Comparison of ENCODE assay signal across 11 cellular contexts in the genomic region with DNA sequence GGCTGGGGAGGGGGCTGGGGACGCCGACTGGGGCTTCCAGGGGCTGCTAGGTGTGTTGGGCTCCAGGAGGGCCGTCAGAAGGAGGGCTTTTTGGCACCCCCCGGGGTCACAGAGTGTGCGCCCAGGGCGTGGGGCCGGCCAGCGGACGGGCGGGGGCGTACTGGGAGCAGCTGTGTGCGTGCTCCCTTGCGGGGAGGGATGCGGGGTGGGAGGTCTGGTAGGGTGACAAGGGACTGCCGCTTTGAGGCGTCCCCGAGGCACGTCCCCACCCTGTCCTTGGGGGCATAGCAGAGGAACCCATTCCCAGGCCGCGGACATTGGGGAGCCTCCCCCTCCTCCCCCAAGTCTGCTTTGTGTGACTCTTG. TPM values are rescaled to one million over a fixed set of nuclear protein-coding genes. Genes with fewer than 3 reads are reported as not detected.
DNase-seq lines count a peak whose midpoint lies in the region; ATAC-seq and TF ChIP-seq lines count a peak whose summit lies in the region.
"Had no signal": no experiment of that assay in that cellular context is flagged by ENCODE, and none has a peak within 500 bp of the region (broad histone marks: within the 10 kb centered on the region; RNA-seq: fewer than 3 reads in every experiment).

No MANE protein-coding gene starts in this region.

- peak overlapping the region; percentile 28 to 79 (median 55) for H3K4me3 ChIP-seq in tibial nerve
- H3K4me3 ChIP-seq: mucosa of descending colon had no signal

- peaks cover 0 to 63% (median 24%) of the 10 kb centered on the region in 4 donors for H3K4me1 ChIP-seq in tibial nerve

- H3K27ac Mint-ChIP-seq in activated naive CD4-positive, alpha-beta T cell treated with anti-CD3 and anti-CD28 coated beads, Interleukin-2, amount 50 U/mL, for 24 hours: no peak overlapping the region
- no peak overlapping the region for H3K27ac Mint-ChIP-seq in activated naive CD8-positive, alpha-beta T cell treated with anti-CD3 and anti-CD28 coated beads for 36 hours
- H3K27ac Mint-ChIP-seq in mesothelial cell of epicardium: peak overlapping the region; percentile 63
- H3K27ac Mint-ChIP-seq: stimulated activated naive CD8-positive, alpha-beta T cell treated with anti-CD3 and anti-CD28 coated beads, Interleukin-15, Interleukin-2, amounts not matched to agents 100 ng/mL and 50 ng/mL, for 24 hours had no signal

- H3K27me3 Mint-ChIP-seq in activated naive CD4-positive, alpha-beta T cell treated with anti-CD3 and anti-CD28 coated beads, Interleukin-2, amount 50 U/mL, for 24 hours: peaks cover 11% of the 10 kb centered on the region
- peaks cover 34% of the 10 kb centered on the region for H3K27me3 Mint-ChIP-seq in activated naive CD8-positive, alpha-beta T cell treated with anti-CD3 and anti-CD28 coated beads for 36 hours
- peaks cover 13% of the 10 kb centered on the region for H3K27me3 Mint-ChIP-seq in mesothelial cell of epicardium (ENCODE audit: low read depth)

- H3K4me1 Mint-ChIP-seq in activated naive CD4-positive, alpha-beta T cell treated with anti-CD3 and anti-CD28 coated beads, Interleukin-2, amount 50 U/mL, for 24 hours: peaks cover 17% of the 10 kb centered on the region
- peaks cover 11% of the 10 kb centered on the region for H3K4me1 Mint-ChIP-seq in activated naive CD8-positive, alpha-beta T cell treated with anti-CD3 and anti-CD28 coated beads for 36 hours
- peaks cover 75% of the 10 kb centered on the region for H3K4me1 Mint-ChIP-seq in mesothelial cell of epicardium

- DNase-seq in activated naive CD4-positive, alpha-beta T cell treated with Interleukin-2 at 50 U/mL for 16 hours: no peak
- DNase-seq in activated naive CD8-positive, alpha-beta T cell treated with anti-CD3 and anti-CD28 coated beads for 36 hours: no peak
- no peak for DNase-seq in mesothelial cell of epicardium (ENCODE audit: low spot score in 2 of 2, unreplicated experiment in 2 of 2)
- no peak for DNase-seq in tibial nerve (ENCODE audit: low spot score in 2 of 2)
- DNase-seq in stimulated activated naive CD4-positive, alpha-beta T cell treated with Interleukin-2 at 50 U/mL for 16 hours (lab: John Stamatoyannopoulos, UW): no peak

- H3K4me3 Mint-ChIP-seq in activated naive CD4-positive, alpha-beta T cell treated with anti-CD3 and anti-CD28 coated beads, Interleukin-2, amount 50 U/mL, for 24 hours: peak overlapping the region; percentile 72
- peak overlapping the region; percentile 44 for H3K4me3 Mint-ChIP-seq in activated naive CD8-positive, alpha-beta T cell treated with anti-CD3 and anti-CD28 coated beads for 36 hours
- peak overlapping the region; percentile 76 for H3K4me3 Mint-ChIP-seq in mesothelial cell of epicardium
- H3K4me3 Mint-ChIP-seq: stimulated activated naive CD8-positive, alpha-beta T cell treated with anti-CD3 and anti-CD28 coated beads, Interleukin-15, Interleukin-2, amounts not matched to agents 100 ng/mL and 50 ng/mL, for 24 hours had no signal

- ATAC-seq in esophagus mucosa (no peak), HG02885 (IDR thresholded peaks at IDR 0.05; ENCODE audit: poor library complexity, unreplicated experiment) (no peak)
- ATAC-seq: mucosa of descending colon had no signal

- no peaks in the 10 kb centered on the region for H3K9me3 Mint-ChIP-seq in activated naive CD4-positive, alpha-beta T cell treated with anti-CD3 and anti-CD28 coated beads, Interleukin-2, amount 50 U/mL, for 24 hours
- H3K9me3 Mint-ChIP-seq in activated naive CD8-positive, alpha-beta T cell treated with anti-CD3 and anti-CD28 coated beads for 36 hours: no peaks in the 10 kb centered on the region
- no peaks in the 10 kb centered on the region for H3K9me3 Mint-ChIP-seq in mesothelial cell of epicardium
- H3K9me3 Mint-ChIP-seq: stimulated activated naive CD8-positive, alpha-beta T cell treated with anti-CD3 and anti-CD28 coated beads, Interleukin-15, Interleukin-2, amounts not matched to agents 100 ng/mL and 50 ng/mL, for 24 hours had no signal

- TF ChIP-seq EP300 in tibial nerve (IDR thresholded peaks at IDR 0.05): no peak

- 6 to 13% methylated on average over 6 to 15 of the region's 20 CpGs for WGBS in tibial nerve, 2 donors

- H3K36me3 ChIP-seq in tibial nerve: no peaks in the 10 kb centered on the region

- H3K27ac ChIP-seq in tibial nerve: peak overlapping the region in 1 of 4 donors; percentile 82

- TF ChIP-seq POLR2A in tibial nerve (IDR thresholded peaks at IDR 0.05): no peak

- no peak for TF ChIP-seq CTCF in mesothelial cell of epicardium (IDR thresholded peaks at IDR 0.05; ENCODE audit: unreplicated experiment)
- TF ChIP-seq CTCF in tibial nerve (IDR thresholded peaks at IDR 0.05): no peak

- H3K27me3 ChIP-seq in tibial nerve: peaks cover 0 to 33% of the 10 kb centered on the region in 2 donors

- no peaks in the 10 kb centered on the region for H3K36me3 Mint-ChIP-seq in activated naive CD4-positive, alpha-beta T cell treated with anti-CD3 and anti-CD28 coated beads, Interleukin-2, amount 50 U/mL, for 24 hours
- no peaks in the 10 kb centered on the region for H3K36me3 Mint-ChIP-seq in activated naive CD8-positive, alpha-beta T cell treated with anti-CD3 and anti-CD28 coated beads for 36 hours
- no peaks in the 10 kb centered on the region for H3K36me3 Mint-ChIP-seq in mesothelial cell of epicardium

- no peaks in the 10 kb centered on the region for H3K9me3 ChIP-seq in tibial nerve
- H3K9me3 ChIP-seq: mucosa of descending colon had no signal

RNA-seq across cellular contexts. Expression of a gene that starts 1.1 kb away (rescaled TPM):
- total RNA-seq in activated naive CD8-positive, alpha-beta T cell treated with anti-CD3 and anti-CD28 coated beads for 36 hours: under 1 TPM; 0.19 to 0.34 TPM
- 34.8 to 38.4 TPM (median 37.4 TPM) in 3 replicates for total RNA-seq in mesothelial cell of epicardium
- 1 to 10 TPM in 2 of 4 donors, under 1 TPM in 2; 0.44 to 4.4 (median 1.7) TPM for total RNA-seq in tibial nerve
- not detected for total RNA-seq in esophagus mucosa
- total RNA-seq: bronchial epithelial cell had no signal
